ENCODE assay signal across 21 cellular contexts in the genomic region with DNA sequence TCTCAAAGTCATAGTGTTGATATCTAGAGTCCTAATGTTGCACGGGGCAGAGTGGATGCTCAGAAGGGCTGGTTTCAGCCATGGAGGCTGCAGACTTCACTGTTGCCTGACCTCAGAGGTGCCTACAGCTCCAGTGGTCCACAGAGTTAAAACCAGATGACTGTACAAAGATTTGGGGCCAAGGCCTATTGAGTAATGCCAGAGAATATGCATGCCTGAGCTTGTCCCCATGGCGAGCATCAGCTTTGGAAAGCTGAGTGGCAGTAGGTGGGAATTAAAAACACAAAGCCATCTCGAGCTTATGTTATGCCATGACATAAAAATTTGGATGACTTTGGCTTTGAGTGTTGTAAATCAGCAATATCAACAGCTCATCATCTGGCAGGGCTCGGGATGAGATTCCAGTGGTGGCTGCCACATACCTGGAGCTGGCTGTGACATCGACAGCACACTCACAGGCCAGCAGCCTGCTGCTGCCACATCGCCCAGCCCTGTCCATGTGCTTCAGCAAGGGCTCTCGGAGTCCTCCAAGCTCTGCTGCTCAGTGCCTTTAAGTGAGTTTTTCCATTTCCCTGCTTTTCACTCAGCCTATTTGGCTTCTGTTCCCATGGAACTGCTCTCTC.
"Had no signal": no experiment of that assay in that cellular context is flagged by ENCODE, and none has a peak within 500 bp of the region (broad histone marks: within the 10 kb centered on the region; RNA-seq: fewer than 3 reads in every experiment).

No MANE protein-coding gene starts in this region.

- H3K4me3 Mint-ChIP-seq: activated CD4-positive, alpha-beta memory T cell treated with anti-CD3 and anti-CD28 coated beads, Interleukin-2, amount 10 ng/mL, durations not matched to agents 7 days and 5 days; activated CD4-positive, alpha-beta T cell treated with anti-CD3 and anti-CD28 coated beads for 36 hours; activated CD8-positive, alpha-beta memory T cell treated with anti-CD3 and anti-CD28 coated beads, Interleukin-2, amount 10 ng/mL, durations not matched to agents 7 days and 5 days; activated naive CD8-positive, alpha-beta T cell treated with anti-CD3 and anti-CD28 coated beads, Interleukin-2, amount 10 ng/mL, durations not matched to agents 7 days and 5 days; endodermal cell; stimulated activated effector memory CD8-positive, alpha-beta T cell treated with anti-CD3 and anti-CD28 coated beads, Interleukin-12 subunit alpha, Interleukin-12 subunit beta, amount 100 ng/mL, for 72 hours; WTC11 had no signal

- H3K9me3 Mint-ChIP-seq: activated CD4-positive, alpha-beta memory T cell treated with anti-CD3 and anti-CD28 coated beads, Interleukin-2, amount 10 ng/mL, durations not matched to agents 7 days and 5 days; activated naive CD8-positive, alpha-beta T cell treated with anti-CD3 and anti-CD28 coated beads, Interleukin-2, amount 10 ng/mL, durations not matched to agents 7 days and 5 days had no signal

- ATAC-seq: activated CD4-positive, alpha-beta T cell treated with anti-CD3 and anti-CD28 coated beads for 36 hours; activated CD8-positive, alpha-beta memory T cell treated with anti-CD3 and anti-CD28 coated beads, Interleukin-2, amount 10 ng/mL, durations not matched to agents 7 days and 5 days; body of pancreas; gastroesophageal sphincter; heart left ventricle; left lung; stimulated activated effector memory CD8-positive, alpha-beta T cell treated with anti-CD3 and anti-CD28 coated beads, Interleukin-12 subunit alpha, Interleukin-12 subunit beta, amount 100 ng/mL, for 72 hours; WTC11 had no signal

- H3K27ac Mint-ChIP-seq: activated CD4-positive, alpha-beta memory T cell treated with anti-CD3 and anti-CD28 coated beads, Interleukin-2, amount 10 ng/mL, durations not matched to agents 7 days and 5 days; activated CD4-positive, alpha-beta T cell treated with anti-CD3 and anti-CD28 coated beads for 36 hours; activated CD8-positive, alpha-beta memory T cell treated with anti-CD3 and anti-CD28 coated beads, Interleukin-2, amount 10 ng/mL, durations not matched to agents 7 days and 5 days; activated naive CD8-positive, alpha-beta T cell treated with anti-CD3 and anti-CD28 coated beads, Interleukin-2, amount 10 ng/mL, durations not matched to agents 7 days and 5 days; endodermal cell; progenitor cell of endocrine pancreas; stimulated activated effector memory CD8-positive, alpha-beta T cell treated with anti-CD3 and anti-CD28 coated beads, Interleukin-12 subunit alpha, Interleukin-12 subunit beta, amount 100 ng/mL, for 72 hours; WTC11 had no signal

- H3K4me1 Mint-ChIP-seq: activated CD4-positive, alpha-beta memory T cell treated with anti-CD3 and anti-CD28 coated beads, Interleukin-2, amount 10 ng/mL, durations not matched to agents 7 days and 5 days; activated CD4-positive, alpha-beta T cell treated with anti-CD3 and anti-CD28 coated beads for 36 hours; activated CD8-positive, alpha-beta memory T cell treated with anti-CD3 and anti-CD28 coated beads, Interleukin-2, amount 10 ng/mL, durations not matched to agents 7 days and 5 days; activated naive CD8-positive, alpha-beta T cell treated with anti-CD3 and anti-CD28 coated beads, Interleukin-2, amount 10 ng/mL, durations not matched to agents 7 days and 5 days; endodermal cell; stimulated activated effector memory CD8-positive, alpha-beta T cell treated with anti-CD3 and anti-CD28 coated beads, Interleukin-12 subunit alpha, Interleukin-12 subunit beta, amount 100 ng/mL, for 72 hours; WTC11 had no signal

- H3K9me3 ChIP-seq: body of pancreas, gastroesophageal sphincter, heart left ventricle, left lung, thoracic aorta had no signal

- H3K36me3 Mint-ChIP-seq: activated CD8-positive, alpha-beta memory T cell treated with anti-CD3 and anti-CD28 coated beads, Interleukin-2, amount 10 ng/mL, durations not matched to agents 7 days and 5 days; activated naive CD8-positive, alpha-beta T cell treated with anti-CD3 and anti-CD28 coated beads, Interleukin-2, amount 10 ng/mL, durations not matched to agents 7 days and 5 days; stimulated activated effector memory CD8-positive, alpha-beta T cell treated with anti-CD3 and anti-CD28 coated beads, Interleukin-12 subunit alpha, Interleukin-12 subunit beta, amount 100 ng/mL, for 72 hours; WTC11 had no signal

- H3K4me3 ChIP-seq: body of pancreas, dorsolateral prefrontal cortex, gastroesophageal sphincter, heart left ventricle, left lung, skin epidermis, thoracic aorta had no signal

- H3K27me3 Mint-ChIP-seq: activated CD4-positive, alpha-beta memory T cell treated with anti-CD3 and anti-CD28 coated beads, Interleukin-2, amount 10 ng/mL, durations not matched to agents 7 days and 5 days; activated CD8-positive, alpha-beta memory T cell treated with anti-CD3 and anti-CD28 coated beads, Interleukin-2, amount 10 ng/mL, durations not matched to agents 7 days and 5 days; progenitor cell of endocrine pancreas had no signal

- DNase-seq: activated CD4-positive, alpha-beta memory T cell treated with anti-CD3 and anti-CD28 coated beads, Interleukin-2, amount 10 ng/mL, durations not matched to agents 7 days and 5 days; activated CD4-positive, alpha-beta T cell treated with anti-CD3 and anti-CD28 coated beads for 36 hours; activated CD8-positive, alpha-beta memory T cell treated with anti-CD3 and anti-CD28 coated beads, Interleukin-2, amount 10 ng/mL, durations not matched to agents 7 days and 5 days; activated naive CD4-positive, alpha-beta T cell treated with Interleukin-2 at 50 U/mL for 16 hours; activated naive CD8-positive, alpha-beta T cell treated with anti-CD3 and anti-CD28 coated beads, Interleukin-2, amount 10 ng/mL, durations not matched to agents 7 days and 5 days; amygdala; body of pancreas; central memory CD4-positive, alpha-beta T cell; dorsolateral prefrontal cortex; endodermal cell; heart left ventricle; left lung; right cardiac atrium; stimulated activated CD4-positive, alpha-beta T cell treated with anti-CD3 and anti-CD28 coated beads, Interleukin-4, amount 100 ng/mL, for 24 hours had no signal

- H3K27me3 ChIP-seq: body of pancreas, gastroesophageal sphincter, heart left ventricle, left lung had no signal

- FAIRE-seq: colon had no signal

- H3K4me1 ChIP-seq: body of pancreas, gastroesophageal sphincter, heart left ventricle, left lung had no signal

- H3K27ac ChIP-seq: body of pancreas, dorsolateral prefrontal cortex, gastroesophageal sphincter, heart left ventricle, left lung, skin epidermis, thoracic aorta had no signal

- H3K36me3 ChIP-seq: gastroesophageal sphincter, heart left ventricle, left lung, thoracic aorta had no signal
